In genomic region chr10:17557459-17557858, GRCh38 we compare ENCODE assay signal across 3 cellular contexts.
TF ChIP-seq lines count a peak whose summit lies in the region.

No MANE protein-coding gene starts in this region.

TF ChIP-seq in HCT116, 20 proteins besides CTCF, POLR2A, EP300 and RAD21:
- TF ChIP-seq, protein P1, sequence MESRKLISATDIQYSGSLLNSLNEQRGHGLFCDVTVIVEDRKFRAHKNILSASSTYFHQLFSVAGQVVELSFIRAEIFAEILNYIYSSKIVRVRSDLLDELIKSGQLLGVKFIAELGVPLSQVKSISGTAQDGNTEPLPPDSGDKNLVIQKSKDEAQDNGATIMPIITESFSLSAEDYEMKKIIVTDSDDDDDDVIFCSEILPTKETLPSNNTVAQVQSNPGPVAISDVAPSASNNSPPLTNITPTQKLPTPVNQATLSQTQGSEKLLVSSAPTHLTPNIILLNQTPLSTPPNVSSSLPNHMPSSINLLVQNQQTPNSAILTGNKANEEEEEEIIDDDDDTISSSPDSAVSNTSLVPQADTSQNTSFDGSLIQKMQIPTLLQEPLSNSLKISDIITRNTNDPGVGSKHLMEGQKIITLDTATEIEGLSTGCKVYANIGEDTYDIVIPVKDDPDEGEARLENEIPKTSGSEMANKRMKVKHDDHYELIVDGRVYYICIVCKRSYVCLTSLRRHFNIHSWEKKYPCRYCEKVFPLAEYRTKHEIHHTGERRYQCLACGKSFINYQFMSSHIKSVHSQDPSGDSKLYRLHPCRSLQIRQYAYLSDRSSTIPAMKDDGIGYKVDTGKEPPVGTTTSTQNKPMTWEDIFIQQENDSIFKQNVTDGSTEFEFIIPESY (IDR thresholded peaks at IDR 0.05; ENCODE audit: extremely low read depth, insufficient replicate concordance, low read length) = no peak
- TF ChIP-seq CEBPB (IDR thresholded peaks at IDR 0.05; ENCODE audit: low read depth) (no peak), EGR1 (IDR thresholded peaks at IDR 0.05; ENCODE audit: low read depth) (no peak), ZFX (IDR thresholded peaks at IDR 0.05) (no peak), SP1 (IDR thresholded peaks at IDR 0.05; ENCODE audit: low read depth) (no peak), FOSL1 (IDR thresholded peaks at IDR 0.05; ENCODE audit: low read depth) (no peak), EZH2 (IDR thresholded peaks at IDR 0.05) (no peak), JUND (IDR thresholded peaks at IDR 0.05) (no peak), SIN3A (IDR thresholded peaks at IDR 0.05; ENCODE audit: low read depth) (no peak), ZNF274 (IDR thresholded peaks at IDR 0.05; ENCODE audit: low read depth, low read length) (no peak)
TF ChIP-seq in HCT116: peak in this region for 0.

TF ChIP-seq in GM12878, 131 proteins besides CTCF, POLR2A, EP300 and RAD21:
- TF ChIP-seq TCF7 (IDR thresholded peaks at IDR 0.05; ENCODE audit: borderline replicate concordance) (no peak), RAD51 (IDR thresholded peaks at IDR 0.05) (peak; percentile 22; the same call in 1 of the 2 replicates), MTA2 (IDR thresholded peaks at IDR 0.05; ENCODE audit: low read depth) (0 out of 2 replicates have a peak, but pooled peaks have one; percentile 15), PKNOX1 (IDR thresholded peaks at IDR 0.05) (peak; percentile 48), BHLHE40 (IDR thresholded peaks at IDR 0.05; ENCODE audit: borderline replicate concordance in 1 of 2, low read depth in 2 of 2, low read length in 1 of 2) (peak; percentile 81 to 88)

TF ChIP-seq in WTC11, 78 proteins besides CTCF, POLR2A, EP300 and RAD21:
- no peak for TF ChIP-seq ARID4B (CRISPR knock-in tag; IDR thresholded peaks at IDR 0.05; ENCODE audit: borderline replicate concordance)
- no peak for TF ChIP-seq TEAD4 (CRISPR knock-in tag; IDR thresholded peaks at IDR 0.05)
- TF ChIP-seq ZNF396 (CRISPR knock-in tag; IDR thresholded peaks at IDR 0.05; ENCODE audit: borderline replicate concordance) = no peak
